8 cellular contexts compared by ENCODE assay signal in genomic region chr14:73741386-73741875, GRCh38. TPM values are rescaled to one million over a fixed set of nuclear protein-coding genes. Genes with fewer than 3 reads are reported as not detected.
A peak's percentile ranks its signal among the peaks of the same experiment; 100 is the strongest.
DNase-seq lines count a peak whose midpoint lies in the region; ATAC-seq and TF ChIP-seq lines count a peak whose summit lies in the region.

No MANE protein-coding gene starts in this region.

- H3K9me3 Mint-ChIP-seq in IgD-negative memory B cell, result no peaks in the 10 kb centered on the region

- peak overlapping the region; percentile 87 to 92 (median 87) for H3K27ac Mint-ChIP-seq in IgD-negative memory B cell

- H3K4me3 ChIP-seq in DOHH2 (ENCODE audit: low read length), result peak overlapping the region; percentile 74
- peak overlapping the region; percentile 43 for H3K4me3 ChIP-seq in WI38 (ENCODE audit: low read depth, low read length)

- H3K4me1 Mint-ChIP-seq in IgD-negative memory B cell, result peaks cover 44 to 55% (median 48%) of the 10 kb centered on the region in 3 donors

- H3K9me2 ChIP-seq in DOHH2 (replicated peaks; ENCODE audit: control insufficient read depth, low read length), result no peaks in the 10 kb centered on the region

- H3K27ac ChIP-seq in DOHH2 (ENCODE audit: low read depth, low read length) (peak overlapping the region; percentile 91), cingulate gyrus (ENCODE audit: low read depth, low read length) (peak overlapping the region; percentile 90)

- H3K4me1 ChIP-seq in DOHH2 (ENCODE audit: control insufficient read depth, low read length), result peaks cover 57% of the 10 kb centered on the region

- H3K36me3 Mint-ChIP-seq in IgD-negative memory B cell, result no peaks in the 10 kb centered on the region

- H3K27me3 Mint-ChIP-seq in IgD-negative memory B cell, result no peaks in the 10 kb centered on the region

- H3F3A ChIP-seq in DOHH2 (ENCODE audit: control insufficient read depth, insufficient read depth), result peaks cover 41% of the 10 kb centered on the region

- peaks cover 50% of the 10 kb centered on the region for H4K20me1 ChIP-seq in DOHH2 (ENCODE audit: control insufficient read depth, insufficient read depth, low read depth, low read length)

- H3K36me3 ChIP-seq in DOHH2 (ENCODE audit: control insufficient read depth, low read length), result peaks cover 81% of the 10 kb centered on the region

- ATAC-seq in left lobe of liver, result peak; percentile 57
- ATAC-seq in HG03521 (IDR thresholded peaks at IDR 0.05; ENCODE audit: unreplicated experiment), result no peak

- H3K79me2 ChIP-seq in DOHH2 (ENCODE audit: control insufficient read depth, low read length), result peaks cover 98% of the 10 kb centered on the region

- no peaks in the 10 kb centered on the region for H3K27me3 ChIP-seq in DOHH2 (ENCODE audit: control insufficient read depth, low read length)

- no peaks in the 10 kb centered on the region for H3K9me3 ChIP-seq in DOHH2 (ENCODE audit: control insufficient read depth, insufficient read depth, low read length)

- no peak for TF ChIP-seq CTCF in DOHH2 (IDR thresholded peaks at IDR 0.05; ENCODE audit: low read depth, low read length, poor library complexity, severe bottlenecking)
- TF ChIP-seq CTCF in WI38 (IDR thresholded peaks at IDR 0.05; ENCODE audit: low read depth, low read length), result no peak

- peak overlapping the region; percentile 68 to 89 (median 85) for H3K4me3 Mint-ChIP-seq in IgD-negative memory B cell

- DNase-seq in left lobe of liver (ENCODE audit: low spot score), result peak; percentile 62
- DNase-seq in stimulated activated CD4-positive, alpha-beta T cell treated with anti-CD3 and anti-CD28 coated beads, Interleukin-4, amount 100 ng/mL, for 4 hours, result peak; percentile 64 to 74
- no peak for DNase-seq in NCI-H748 treated with DMSO at 0.1 percent for 48 hours (lab: John Stamatoyannopoulos, UW)

- peak overlapping the region; percentile 93 for H3K4me2 ChIP-seq in DOHH2 (ENCODE audit: low read length)

RNA-seq across cellular contexts. Expression of gene PNMA1, which starts 27.2 kb away (rescaled TPM):
- polyA plus RNA-seq in IgD-negative memory B cell, result 20.9 TPM
- total RNA-seq in left lobe of liver, result 2.3 TPM
